11 cellular contexts compared by ENCODE assay signal in genomic region chr12:91111366-91112321, GRCh38. TPM values are rescaled to one million over a fixed set of nuclear protein-coding genes. Genes with fewer than 3 reads are reported as not detected.
DNase-seq lines count a peak whose midpoint lies in the region; ATAC-seq and TF ChIP-seq lines count a peak whose summit lies in the region.
"Had no signal": no experiment of that assay in that cellular context is flagged by ENCODE, and none has a peak within 500 bp of the region (broad histone marks: within the 10 kb centered on the region; RNA-seq: fewer than 3 reads in every experiment).

LUM (minus strand) TSS chr12:91111494; CDS start chr12:91108979, 2,515 bp downstream.

- H3K36me3 ChIP-seq in mesodermal cell (ENCODE audit: control insufficient read depth, insufficient read depth, low read length): no peaks in the 10 kb centered on the region
- no peaks in the 10 kb centered on the region for H3K36me3 ChIP-seq in thyroid gland

- no peak within 1 kb of the TSS for H3K4me3 Mint-ChIP-seq in activated T-helper 17 cell treated with anti-CD3 and anti-CD28 coated beads, Interleukin-2, amount 50 U/mL, for 72 hours
- H3K4me3 Mint-ChIP-seq: activated CD4-positive, alpha-beta memory T cell treated with anti-CD3 and anti-CD28 coated beads for 36 hours; IgD-negative memory B cell; stimulated activated naive B cell treated with anti-CD40 and anti-IgM and Interleukin-4, amounts not matched to agents 10 μg/mL and 1 μg/mL and 100 μg/mL, for 72 hours had no signal

- no peak for TF ChIP-seq POLR2A in thyroid gland (IDR thresholded peaks at IDR 0.05)

- DNase-seq in LHCN-M2 (ENCODE audit: low read depth): no peak
- DNase-seq in coronary artery (ENCODE audit: low spot score): peak; percentile 75
- peak; percentile 9 to 18 for DNase-seq in thyroid gland
- DNase-seq in AML-193 (lab: John Stamatoyannopoulos, UW): no peak
- no peak for DNase-seq in NCI-H187 (lab: John Stamatoyannopoulos, UW)
- DNase-seq: activated CD4-positive, alpha-beta memory T cell treated with anti-CD3 and anti-CD28 coated beads for 36 hours; stimulated activated naive B cell treated with anti-CD40 and anti-IgM and Interleukin-4, amounts not matched to agents 10 μg/mL and 1 μg/mL and 100 μg/mL, for 72 hours had no signal

- peak within 1 kb of the TSS; percentile 64 for H3K4me3 ChIP-seq in coronary artery
- peak within 1 kb of the TSS; percentile 22 for H3K4me3 ChIP-seq in mesodermal cell (ENCODE audit: extremely low read depth, insufficient read depth, low read length, poor library complexity, severe bottlenecking)
- H3K4me3 ChIP-seq in thyroid gland (replicated peaks in 1 of 3): no peak within 1 kb of the TSS

- H3K4me1 Mint-ChIP-seq in activated T-helper 17 cell treated with anti-CD3 and anti-CD28 coated beads, Interleukin-2, amount 50 U/mL, for 72 hours: no peaks in the 10 kb centered on the region
- H3K4me1 Mint-ChIP-seq: stimulated activated naive B cell treated with anti-CD40 and anti-IgM and Interleukin-4, amounts not matched to agents 10 μg/mL and 1 μg/mL and 100 μg/mL, for 72 hours had no signal

- WGBS in mesodermal cell (ENCODE audit: insufficient coverage in 2 of 2), 2 experiments: 40 to 75% methylated on average over 2 to 3 of the region's 7 CpGs
- 36 to 46% methylated on average over 7 of the region's 7 CpGs for WGBS in thyroid gland, 2 donors

- no peaks in the 10 kb centered on the region for H3K36me3 Mint-ChIP-seq in activated T-helper 17 cell treated with anti-CD3 and anti-CD28 coated beads, Interleukin-2, amount 50 U/mL, for 72 hours (ENCODE audit: low read depth)
- H3K36me3 Mint-ChIP-seq: activated CD4-positive, alpha-beta memory T cell treated with anti-CD3 and anti-CD28 coated beads for 36 hours; IgD-negative memory B cell; stimulated activated naive B cell treated with anti-CD40 and anti-IgM and Interleukin-4, amounts not matched to agents 10 μg/mL and 1 μg/mL and 100 μg/mL, for 72 hours had no signal

- H3K9me3 ChIP-seq in mesodermal cell (ENCODE audit: control insufficient read depth, low read length): no peaks in the 10 kb centered on the region
- H3K9me3 ChIP-seq in thyroid gland: no peaks in the 10 kb centered on the region

- no peak for ATAC-seq in activated T-helper 17 cell treated with anti-CD3 and anti-CD28 coated beads, Interleukin-2, amount 50 U/mL, for 72 hours (replicated peaks)
- no peak for ATAC-seq in GM18502 (IDR thresholded peaks at IDR 0.05; ENCODE audit: poor library complexity, unreplicated experiment)
- ATAC-seq: stimulated activated naive B cell treated with anti-CD40 and anti-IgM and Interleukin-4, amounts not matched to agents 10 μg/mL and 1 μg/mL and 100 μg/mL, for 72 hours had no signal

- TF ChIP-seq CTCF in coronary artery (IDR thresholded peaks at IDR 0.05) (no peak), thyroid gland (IDR thresholded peaks at IDR 0.05) (no peak)

- peaks cover 4% of the 10 kb centered on the region for H3K27me3 Mint-ChIP-seq in activated T-helper 17 cell treated with anti-CD3 and anti-CD28 coated beads, Interleukin-2, amount 50 U/mL, for 72 hours

- intact Hi-C loops in thyroid gland (cut with DNase I): no loop called here

- no peak within 1 kb of the TSS for H3K27ac Mint-ChIP-seq in activated T-helper 17 cell treated with anti-CD3 and anti-CD28 coated beads, Interleukin-2, amount 50 U/mL, for 72 hours
- H3K27ac Mint-ChIP-seq: activated CD4-positive, alpha-beta memory T cell treated with anti-CD3 and anti-CD28 coated beads for 36 hours; IgD-negative memory B cell; stimulated activated naive B cell treated with anti-CD40 and anti-IgM and Interleukin-4, amounts not matched to agents 10 μg/mL and 1 μg/mL and 100 μg/mL, for 72 hours had no signal

- H3K4me1 ChIP-seq in mesodermal cell (ENCODE audit: control insufficient read depth, insufficient read depth, low read length, poor library complexity, severe bottlenecking) (peaks cover 3% of the 10 kb centered on the region), thyroid gland (no peaks in the 10 kb centered on the region)

- H3K27me3 ChIP-seq in thyroid gland: no peaks in the 10 kb centered on the region

- H3K27ac ChIP-seq in coronary artery: peak within 1 kb of the TSS; percentile 36 to 67
- peak within 1 kb of the TSS; percentile 74 for H3K27ac ChIP-seq in mesodermal cell (ENCODE audit: low read depth, low read length, severe bottlenecking)
- H3K27ac ChIP-seq in thyroid gland: peak within 1 kb of the TSS in 1 of 3 donors; percentile 4

- no peaks in the 10 kb centered on the region for H3K9me3 Mint-ChIP-seq in activated T-helper 17 cell treated with anti-CD3 and anti-CD28 coated beads, Interleukin-2, amount 50 U/mL, for 72 hours
- H3K9me3 Mint-ChIP-seq: activated CD4-positive, alpha-beta memory T cell treated with anti-CD3 and anti-CD28 coated beads for 36 hours; IgD-negative memory B cell; stimulated activated naive B cell treated with anti-CD40 and anti-IgM and Interleukin-4, amounts not matched to agents 10 μg/mL and 1 μg/mL and 100 μg/mL, for 72 hours had no signal

RNA-seq across cellular contexts. Expression of gene LUM, which starts in this region (rescaled TPM):
- total RNA-seq in LHCN-M2 (2014; rRNA removed): 14.9 and 19.1 TPM in 2 replicates
- 10.6 TPM for polyA plus RNA-seq in LHCN-M2 (2012)
- polyA plus RNA-seq in mesodermal cell (2013, experiment 1 of 2): 405 TPM
- 652 TPM for polyA plus RNA-seq in mesodermal cell (2013, experiment 2 of 2)
- 100 to 1,000 TPM in 2 of 4 donors, 10 to 100 TPM in 2; 36.7 to 840 (median 127) TPM for total RNA-seq in thyroid gland
- total RNA-seq in activated T-helper 17 cell treated with anti-CD3 and anti-CD28 coated beads, Interleukin-2, amount 50 U/mL, for 72 hours: not detected
- total RNA-seq: activated CD4-positive, alpha-beta memory T cell treated with anti-CD3 and anti-CD28 coated beads for 36 hours had no signal
- polyA plus RNA-seq: IgD-negative memory B cell had no signal

Comparison
In these comparisons a context has a peak if more than half of its experiments do, and no peak if none do; other contexts are left out.
1. RNA of gene LUM (total RNA-seq): 36.7 to 840 TPM in thyroid gland and 14.9 to 19.1 TPM in LHCN-M2; not detected in activated T-helper 17 cell treated with anti-CD3 and anti-CD28 coated beads, Interleukin-2, amount 50 U/mL, for 72 hours; every median in the first group is over 10 times any median in the second.
2. DNase-seq: peak in coronary artery (single experiment) and thyroid gland (2 of 2); none in LHCN-M2 (single experiment), AML-193 (0 of 2) and NCI-H187 (0 of 2).
3. H3K4me3 ChIP-seq: peak in coronary artery (single experiment) and mesodermal cell (single experiment); none in thyroid gland (0 of 3).